ENCODE assay signal across 18 cellular contexts in the genomic region with DNA sequence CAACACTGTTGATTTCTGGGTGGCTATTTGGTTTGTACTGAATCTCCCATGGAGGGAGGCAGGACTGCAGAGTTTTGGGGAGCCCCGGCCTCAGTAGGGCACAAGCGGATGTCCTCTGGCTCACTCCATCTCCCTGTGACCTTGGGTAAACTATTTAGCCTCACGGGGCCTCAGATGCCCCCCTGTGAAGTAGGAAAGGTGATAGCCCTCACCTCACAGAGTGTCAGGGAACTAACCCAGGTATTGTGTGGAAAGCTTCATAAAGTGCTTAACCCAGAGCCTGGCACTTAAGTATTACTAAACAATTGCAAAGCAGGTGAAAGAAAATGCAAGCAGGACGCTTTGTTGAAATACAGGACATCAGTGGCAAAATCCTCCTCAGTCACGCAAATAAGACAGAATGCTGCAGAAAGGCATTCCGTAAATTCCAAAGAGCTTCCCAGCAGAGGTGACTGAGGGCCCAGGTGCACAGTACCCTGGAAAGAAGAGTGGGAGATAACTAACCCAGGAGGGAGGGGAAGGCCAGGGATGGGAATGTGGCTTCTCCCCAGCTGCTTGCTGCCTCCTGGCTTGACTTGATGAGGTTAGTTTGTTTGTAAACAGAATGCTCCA.
A peak's percentile ranks its signal among the peaks of the same experiment; 100 is the strongest.
DNase-seq lines count a peak whose midpoint lies in the region; TF ChIP-seq lines count a peak whose summit lies in the region.
"Had no signal": no experiment of that assay in that cellular context is flagged by ENCODE, and none has a peak within 500 bp of the region (broad histone marks: within the 10 kb centered on the region; RNA-seq: fewer than 3 reads in every experiment).

No MANE protein-coding gene starts in this region.

- TF ChIP-seq POLR2A in uterus (IDR thresholded peaks at IDR 0.05) = no peak

- no peak overlapping the region for H2AFZ ChIP-seq in MM.1S (ENCODE audit: low read length)
- H2AFZ ChIP-seq: PC-9 had no signal

- H3K4me1 ChIP-seq in HUES64 (ENCODE audit: insufficient read depth, low read length) = peaks cover 24% of the 10 kb centered on the region
- H3K4me1 ChIP-seq in uterus = no peaks in the 10 kb centered on the region
- no peaks in the 10 kb centered on the region for H3K4me1 ChIP-seq in MM.1S (ENCODE audit: low read length)
- H3K4me1 ChIP-seq: A549, Caco-2 had no signal

- H3K9ac ChIP-seq in HUES64 (ENCODE audit: low read depth, low read length) (no peak overlapping the region), MM.1S (ENCODE audit: low read length) (no peak overlapping the region)

- no peaks in the 10 kb centered on the region for H3K79me2 ChIP-seq in MM.1S (ENCODE audit: low read length)

- H3K36me3 ChIP-seq in HUES64 (ENCODE audit: insufficient read depth, low read length) = no peaks in the 10 kb centered on the region
- no peaks in the 10 kb centered on the region for H3K36me3 ChIP-seq in uterus
- no peaks in the 10 kb centered on the region for H3K36me3 ChIP-seq in MM.1S (replicated peaks; ENCODE audit: insufficient read depth, low read length)

- H3K4me2 ChIP-seq in MM.1S (ENCODE audit: low read depth, low read length) = no peak overlapping the region
- H3K4me2 ChIP-seq: A549, PC-9 had no signal

- no peaks in the 10 kb centered on the region for H3K9me2 ChIP-seq in MM.1S (replicated peaks; ENCODE audit: insufficient read depth, low read length)

- no peaks in the 10 kb centered on the region for H3F3A ChIP-seq in MM.1S (ENCODE audit: insufficient read depth, low read length)

- intact Hi-C loops in uterus (cut with DNase I; ENCODE audit: low total_unique reads) = no loop called here

- peak; percentile 27 for DNase-seq in ELF-1 (ENCODE audit: low read depth, low spot score)
- DNase-seq in epithelial cell of prostate (ENCODE audit: low read depth, low spot score) = no peak
- DNase-seq in iPS-NIHi7 (ENCODE audit: extremely low spot score) = peak; percentile 69
- DNase-seq in amygdala (lab: John Stamatoyannopoulos, UW) = no peak
- DNase-seq in uterus = no peak
- no peak for DNase-seq in MM.1S
- DNase-seq in DMS 273 treated with DMSO at 0.1 percent for 48 hours (lab: John Stamatoyannopoulos, UW) = no peak
- DNase-seq: Caco-2; DMS53; NCI-H1436; NCI-H2081; NCI-H69; NK-92 treated with Interleukin-12 subunit alpha and Interleukin-12 subunit beta, amount 100 ng/mL, for 24 hours; PC-9 had no signal

- H4K20me1 ChIP-seq in MM.1S (ENCODE audit: insufficient read depth, low read length) = no peaks in the 10 kb centered on the region

- H3K27ac ChIP-seq in HUES64 (ENCODE audit: low read depth, low read length) (peak overlapping the region; percentile 91), epithelial cell of prostate (peak overlapping the region; percentile 93), uterus (no peak overlapping the region), MM.1S (ENCODE audit: low read length) (no peak overlapping the region)
- H3K27ac ChIP-seq: A549, C4-2B, PC-9, SK-N-MC had no signal

- no peaks in the 10 kb centered on the region for H3K9me3 ChIP-seq in HUES64 (ENCODE audit: insufficient read depth, low read depth, low read length)
- no peaks in the 10 kb centered on the region for H3K9me3 ChIP-seq in uterus
- H3K9me3 ChIP-seq in MM.1S (replicated peaks; ENCODE audit: insufficient read depth, low read length) = no peaks in the 10 kb centered on the region
- H3K9me3 ChIP-seq: A549, Caco-2 had no signal

- no peaks in the 10 kb centered on the region for H3K27me3 ChIP-seq in HUES64 (ENCODE audit: insufficient read depth, low read length)
- H3K27me3 ChIP-seq in uterus = no peaks in the 10 kb centered on the region
- no peaks in the 10 kb centered on the region for H3K27me3 ChIP-seq in MM.1S (replicated peaks; ENCODE audit: insufficient read depth, low read length)

- WGBS in HUES64 = 50% methylated on average over 6 of the region's 6 CpGs

- TF ChIP-seq CTCF in uterus (IDR thresholded peaks at IDR 0.05) (no peak), MM.1S (IDR thresholded peaks at IDR 0.05; ENCODE audit: low read length) (no peak)

- H3K4me3 ChIP-seq in HUES64 (ENCODE audit: low read length) (no peak overlapping the region), uterus (no peak overlapping the region), MM.1S (ENCODE audit: low read length) (no peak overlapping the region)
- H3K4me3 ChIP-seq: A549, PC-9, SK-N-MC had no signal

Comparison
In these comparisons a context has a peak if more than half of its experiments do, and no peak if none do; other contexts are left out.
1. DNase-seq: peak in ELF-1 (single experiment) and iPS-NIHi7 (single experiment); none in epithelial cell of prostate (single experiment), amygdala (0 of 56), uterus (0 of 2), MM.1S (single experiment) and DMS 273 treated with DMSO at 0.1 percent for 48 hours (single experiment).
2. H3K27ac ChIP-seq: peak in HUES64 (single experiment) and epithelial cell of prostate (single experiment); none in uterus (0 of 2) and MM.1S (single experiment).